2 cellular contexts compared by ENCODE assay signal in genomic region chr1:52678961-52679897, GRCh38.
TF ChIP-seq lines count a peak whose summit lies in the region.

No MANE protein-coding gene starts in this region.

TF ChIP-seq in liver, 16 proteins besides CTCF, POLR2A, EP300 and RAD21:
- peak; percentile 68 to 75 for TF ChIP-seq HNF4A (conservative IDR thresholded peaks at IDR 0.05)
- TF ChIP-seq RXRA (IDR thresholded peaks at IDR 0.05), result peak; percentile 29 to 36
- TF ChIP-seq JUND (IDR thresholded peaks at IDR 0.05), result no peak
- no peak for TF ChIP-seq ATF3 (IDR thresholded peaks at IDR 0.05)
- no peak for TF ChIP-seq TAF1 (conservative IDR thresholded peaks at IDR 0.05)
- no peak for TF ChIP-seq REST (IDR thresholded peaks at IDR 0.05)
- no peak for TF ChIP-seq ZBTB33 (IDR thresholded peaks at IDR 0.05)
- TF ChIP-seq FOXA2 (IDR thresholded peaks at IDR 0.05), result no peak
- peak; percentile 51 for TF ChIP-seq HNF4G (IDR thresholded peaks at IDR 0.05)
- no peak for TF ChIP-seq FOXA1 (IDR thresholded peaks at IDR 0.05)
- peak; percentile 42 for TF ChIP-seq SP1 (IDR thresholded peaks at IDR 0.05)

TF ChIP-seq in HepG2, 621 proteins besides CTCF, POLR2A, EP300 and RAD21:
- TF ChIP-seq KDM6A (CRISPR knock-in tag; IDR thresholded peaks at IDR 0.05; ENCODE audit: low read depth) (no peak), ZNF605 (CRISPR knock-in tag; IDR thresholded peaks at IDR 0.05) (no peak), RXRA (CRISPR knock-in tag; IDR thresholded peaks at IDR 0.05) (no peak), MBNL3 (CRISPR knock-in tag; conservative IDR thresholded peaks at IDR 0.05) (no peak), CCDC6 (CRISPR knock-in tag; IDR thresholded peaks at IDR 0.05) (no peak), FOSL2 (CRISPR knock-in tag; IDR thresholded peaks at IDR 0.05) (no peak), ZNF317 (CRISPR knock-in tag; IDR thresholded peaks at IDR 0.05) (no peak), ZIK1 (CRISPR knock-in tag; IDR thresholded peaks at IDR 0.05; ENCODE audit: borderline replicate concordance, low read depth) (no peak), KDM5B (CRISPR knock-in tag; IDR thresholded peaks at IDR 0.05; ENCODE audit: borderline replicate concordance) (no peak), ZNF792 (CRISPR knock-in tag; IDR thresholded peaks at IDR 0.05) (no peak), ZNF772 (CRISPR knock-in tag; IDR thresholded peaks at IDR 0.05) (no peak)
